Comparison of ENCODE assay signal across 25 cellular contexts in genomic region chr4:164926301-164926700, GRCh38. TPM values are rescaled to one million over a fixed set of nuclear protein-coding genes. Genes with fewer than 3 reads are reported as not detected.
A peak's percentile ranks its signal among the peaks of the same experiment; 100 is the strongest.
DNase-seq lines count a peak whose midpoint lies in the region; ATAC-seq and TF ChIP-seq lines count a peak whose summit lies in the region.
"Had no signal": no experiment of that assay in that cellular context is flagged by ENCODE, and none has a peak within 500 bp of the region (broad histone marks: within the 10 kb centered on the region; RNA-seq: fewer than 3 reads in every experiment).

No MANE protein-coding gene starts in this region.

- no peak overlapping the region for H3K9ac ChIP-seq in neuronal stem cell (ENCODE audit: low read depth, low read length, poor library complexity)
- no peak overlapping the region for H3K9ac ChIP-seq in mesendoderm (ENCODE audit: low read length)

- H3K9me3 ChIP-seq in neuronal stem cell (replicated peaks in 1 of 2; ENCODE audit: control insufficient read depth in 2 of 2, insufficient read depth in 1 of 2, low read depth in 1 of 2, low read length in 2 of 2), result peaks cover 0 to 1% of the 10 kb centered on the region in 2 donors

- no peak overlapping the region for H2AFZ ChIP-seq in neuronal stem cell (ENCODE audit: low read length)

- intact Hi-C loops in MCF 10A (cut with micrococcal nuclease), result no loop called here

- no peak overlapping the region for H3K4me3 ChIP-seq in neuronal stem cell (ENCODE audit: low read length in 2 of 2)
- no peak overlapping the region for H3K4me3 ChIP-seq in mesendoderm (ENCODE audit: low read length)
- H3K4me3 ChIP-seq: cardiac muscle cell, dorsolateral prefrontal cortex had no signal

- H3K4me2 ChIP-seq in neuronal stem cell (ENCODE audit: insufficient read depth, low read length, poor library complexity, severe bottlenecking) (no peak overlapping the region), mesendoderm (ENCODE audit: low read length) (no peak overlapping the region)

- H3K4me1 ChIP-seq in neuronal stem cell (ENCODE audit: control insufficient read depth in 2 of 2, insufficient read depth in 1 of 2, low read depth in 1 of 2, low read length in 2 of 2) (no peaks in the 10 kb centered on the region), mesendoderm (ENCODE audit: control insufficient read depth, low read depth, low read length) (no peaks in the 10 kb centered on the region)

- H3K9me3 Mint-ChIP-seq in MCF 10A (ENCODE audit: unreplicated experiment), result no peaks in the 10 kb centered on the region
- H3K9me3 Mint-ChIP-seq: CD4-positive, alpha-beta T cell; stimulated activated memory B cell treated with anti-CD40 and anti-IgM and Interleukin-4, amounts not matched to agents 10 μg/mL and 1 μg/mL and 100 μg/mL, for 72 hours had no signal

- H3K4ac ChIP-seq in neuronal stem cell (ENCODE audit: low read length), result no peak overlapping the region
- H3K4ac ChIP-seq in mesendoderm (ENCODE audit: low read depth, low read length), result no peak overlapping the region

- peak overlapping the region; percentile 43 for H4K8ac ChIP-seq in neuronal stem cell (ENCODE audit: low read depth, low read length)
- H4K8ac ChIP-seq in mesendoderm (ENCODE audit: low read depth, low read length), result no peak overlapping the region

- H3K79me2 ChIP-seq in mesendoderm (ENCODE audit: control insufficient read depth, insufficient read depth, low read length), result no peaks in the 10 kb centered on the region

- WGBS in neuronal stem cell (ENCODE audit: extremely low coverage in 2 of 2, insufficient read length in 2 of 2, insufficient replicate concordance in 1 of 2), 2 donors, result no CpG with 5 or more reads among the region's 2 CpGs
- no CpG with 5 or more reads among the region's 2 CpGs for WGBS in mesendoderm (ENCODE audit: extremely low coverage, insufficient coverage, low lambda C conversion rate)

- H3K4me1 Mint-ChIP-seq in MCF 10A (ENCODE audit: insufficient read depth, unreplicated experiment), result peaks cover 14% of the 10 kb centered on the region
- H3K4me1 Mint-ChIP-seq: nephron; stimulated activated memory B cell treated with anti-CD40 and anti-IgM and Interleukin-4, amounts not matched to agents 10 μg/mL and 1 μg/mL and 100 μg/mL, for 72 hours had no signal

- H3K27me3 Mint-ChIP-seq in MCF 10A (ENCODE audit: insufficient read depth, unreplicated experiment), result no peaks in the 10 kb centered on the region
- H3K27me3 Mint-ChIP-seq: stimulated activated memory B cell treated with anti-CD40 and anti-IgM and Interleukin-4, amounts not matched to agents 10 μg/mL and 1 μg/mL and 100 μg/mL, for 72 hours had no signal

- no peak overlapping the region for H3K27ac ChIP-seq in neuronal stem cell (replicated peaks; ENCODE audit: low read length)
- H3K27ac ChIP-seq in mesendoderm (ENCODE audit: low read depth, low read length), result no peak overlapping the region
- H3K27ac ChIP-seq: cardiac muscle cell, dorsolateral prefrontal cortex had no signal

- H4K5ac ChIP-seq in mesendoderm (ENCODE audit: low read length), result no peak overlapping the region

- CTCF ChIA-PET in MCF 10A (lab: Yijun Ruan, JAX), result interaction anchor here (0.7 to 0.9 kb wide), 2 partner anchors 11 to 23 kb away, joined by 3 read pairs; no protein-coding TSS in a partner anchor

- BruUV-seq in MCF 10A (replicated peaks; lab: Mats Ljungman, UMichigan), result no TSS peak

- H3K36me3 Mint-ChIP-seq in MCF 10A (ENCODE audit: insufficient read depth, unreplicated experiment), result no peaks in the 10 kb centered on the region
- H3K36me3 Mint-ChIP-seq: stimulated activated memory B cell treated with anti-CD40 and anti-IgM and Interleukin-4, amounts not matched to agents 10 μg/mL and 1 μg/mL and 100 μg/mL, for 72 hours had no signal

- H3K79me1 ChIP-seq in neuronal stem cell (ENCODE audit: low read depth, low read length) (no peaks in the 10 kb centered on the region), mesendoderm (ENCODE audit: low read length) (no peaks in the 10 kb centered on the region)

- H3K23ac ChIP-seq in neuronal stem cell (ENCODE audit: low read depth, low read length, poor library complexity) (no peak overlapping the region), mesendoderm (ENCODE audit: low read length) (no peak overlapping the region)

- TF ChIP-seq CTCF in MCF 10A (IDR thresholded peaks at IDR 0.05; ENCODE audit: unreplicated experiment), result no peak

- H2BK15ac ChIP-seq in neuronal stem cell (ENCODE audit: low read length) (no peak overlapping the region), mesendoderm (replicated peaks; ENCODE audit: low read depth) (no peak overlapping the region)

- no peaks in the 10 kb centered on the region for H3K27me3 ChIP-seq in neuronal stem cell (ENCODE audit: control insufficient read depth in 3 of 3, insufficient read depth in 3 of 3, low read depth in 1 of 3, low read length in 3 of 3)
- H3K27me3 ChIP-seq in mesendoderm (ENCODE audit: insufficient read depth, low read length, poor library complexity), result no peaks in the 10 kb centered on the region
- H3K27me3 ChIP-seq: cardiac muscle cell, dorsolateral prefrontal cortex had no signal

- no peak for ATAC-seq in SK-N-SH treated with all-trans-retinoic acid at 6 μM for 48 hours
- ATAC-seq: esophagus mucosa; HCT116; left cardiac atrium; stimulated activated memory B cell treated with anti-CD40 and anti-IgM and Interleukin-4, amounts not matched to agents 10 μg/mL and 1 μg/mL and 100 μg/mL, for 72 hours had no signal

- no peak overlapping the region for H3K4me3 Mint-ChIP-seq in MCF 10A (ENCODE audit: unreplicated experiment)
- H3K4me3 Mint-ChIP-seq: CD4-positive, alpha-beta T cell; nephron; stimulated activated memory B cell treated with anti-CD40 and anti-IgM and Interleukin-4, amounts not matched to agents 10 μg/mL and 1 μg/mL and 100 μg/mL, for 72 hours had no signal

- H3K56ac ChIP-seq in mesendoderm (ENCODE audit: low read length), result no peak overlapping the region

- no peak overlapping the region for H3K27ac Mint-ChIP-seq in MCF 10A (ENCODE audit: low read depth, unreplicated experiment)
- H3K27ac Mint-ChIP-seq: CD4-positive, alpha-beta T cell; nephron; stimulated activated memory B cell treated with anti-CD40 and anti-IgM and Interleukin-4, amounts not matched to agents 10 μg/mL and 1 μg/mL and 100 μg/mL, for 72 hours had no signal

- H4K91ac ChIP-seq in neuronal stem cell (ENCODE audit: low read depth, low read length, poor library complexity), result no peak overlapping the region

- H2BK12ac ChIP-seq in neuronal stem cell (ENCODE audit: low read length), result no peak overlapping the region

- H2BK120ac ChIP-seq in neuronal stem cell (ENCODE audit: low read depth, low read length) (no peak overlapping the region), mesendoderm (ENCODE audit: low read depth, low read length) (no peak overlapping the region)

- POLR2A ChIA-PET in MCF 10A (lab: Yijun Ruan, JAX), result interaction anchor here (0.7 to 0.8 kb wide), 2 partner anchors 9 to 798 kb away, joined by 3 to 5 read pairs; no protein-coding TSS in a partner anchor

- H3K18ac ChIP-seq in neuronal stem cell (ENCODE audit: low read length), result no peak overlapping the region
- H3K18ac ChIP-seq in mesendoderm (ENCODE audit: low read length), result no peak overlapping the region

- H2AK5ac ChIP-seq in neuronal stem cell (ENCODE audit: low read depth, low read length) (no peak overlapping the region), mesendoderm (ENCODE audit: low read length) (no peak overlapping the region)

- H3K36me3 ChIP-seq in neuronal stem cell (replicated peaks in 1 of 2; ENCODE audit: control insufficient read depth in 2 of 2, insufficient read depth in 2 of 2, low read length in 2 of 2) (no peaks in the 10 kb centered on the region), mesendoderm (ENCODE audit: control insufficient read depth, insufficient read depth, low read length) (no peaks in the 10 kb centered on the region)
- H3K36me3 ChIP-seq: cardiac muscle cell had no signal

- H2BK5ac ChIP-seq in neuronal stem cell (ENCODE audit: low read length), result no peak overlapping the region
- H2BK5ac ChIP-seq in mesendoderm (ENCODE audit: low read length), result no peak overlapping the region

- DNase-seq in COLO829 (ENCODE audit: low spot score) (peak; percentile 37), HT1080 (ENCODE audit: low read depth) (peak; percentile 35), MCF 10A (ENCODE audit: unreplicated experiment) (peak; percentile 93), neuronal stem cell (ENCODE audit: low spot score) (no peak), mesendoderm (no peak), hippocampal formation (lab: John Stamatoyannopoulos, UW) (no peak), NK-92 (lab: John Stamatoyannopoulos, UW; ENCODE audit: unreplicated experiment) (no peak)
- DNase-seq: ACHN; activated CD4-positive, alpha-beta T cell treated with anti-CD3 and anti-CD28 coated beads, Interleukin-2, amount 50 U/mL, for 4 hours; activated gamma-delta T cell; amniotic stem cell; CD4-positive, alpha-beta T cell; dorsolateral prefrontal cortex; IMR-90; left cardiac atrium; NCI-H146; T-helper 2 cell had no signal

- H3K14ac ChIP-seq in neuronal stem cell (ENCODE audit: low read length), result no peak overlapping the region

TF ChIP-seq in SK-N-SH treated with all-trans-retinoic acid at 6 μM for 48 hours, 23 proteins besides CTCF, POLR2A, EP300 and RAD21 (continues in another document):
- TF ChIP-seq CREB5 (CRISPR knock-in tag; IDR thresholded peaks at IDR 0.05; ENCODE audit: low read depth), result no peak
- no peak for TF ChIP-seq GLIS3 (CRISPR knock-in tag; IDR thresholded peaks at IDR 0.05)

RNA-seq across cellular contexts. Expression of gene APELA, which starts 49.3 kb away (rescaled TPM):
- not detected in 2 replicates for total RNA-seq in HT1080 (2014; rRNA removed; shearing (Covaris generic))
- polyA plus RNA-seq in HT1080 (2015; cell fraction: cytosol; rRNA removed), result not detected in 2 replicates
- not detected in 2 replicates for polyA plus RNA-seq in HT1080 (2015; cell fraction: nucleus; rRNA removed)
- total RNA-seq in MCF 10A (2022), result not detected in 2 replicates
- 11.1 TPM for polyA plus RNA-seq in neuronal stem cell (2013, experiment 1 of 2)
- polyA plus RNA-seq in neuronal stem cell (2013, experiment 2 of 2), result 12.0 TPM
- polyA plus RNA-seq in mesendoderm (2013, experiment 1 of 2), result 10.9 TPM
- polyA plus RNA-seq in mesendoderm (2013, experiment 2 of 2), result 14.0 TPM
- total RNA-seq: CD4-positive, alpha-beta T cell; esophagus mucosa; glomerular endothelial cell; IMR-90; left cardiac atrium; SK-MEL-5 had no signal
- polyA plus RNA-seq: IMR-90 had no signal

RNA-seq across cellular contexts. Expression of gene TRIM61, which starts 51.2 kb away (rescaled TPM):
- 2.4 and 3.9 TPM in 2 replicates for total RNA-seq in HT1080 (2014; rRNA removed; shearing (Covaris generic))
- polyA plus RNA-seq in HT1080 (2015; cell fraction: cytosol; rRNA removed), result 2.3 and 2.9 TPM in 2 replicates
- 2.3 and 2.9 TPM in 2 replicates for polyA plus RNA-seq in HT1080 (2015; cell fraction: nucleus; rRNA removed)
- 0.26 TPM in 1 of 2 replicates, not detected in the other for total RNA-seq in MCF 10A (2022)
- 3.2 TPM for polyA plus RNA-seq in neuronal stem cell (2013, experiment 1 of 2)
- 3.0 TPM for polyA plus RNA-seq in neuronal stem cell (2013, experiment 2 of 2)
- polyA plus RNA-seq in mesendoderm (2013, experiment 1 of 2), result 4.0 TPM
- polyA plus RNA-seq in mesendoderm (2013, experiment 2 of 2), result 4.1 TPM
- total RNA-seq: esophagus mucosa, glomerular endothelial cell, SK-MEL-5 had no signal

Comparison
In these comparisons a context has a peak if more than half of its experiments do, and no peak if none do; other contexts are left out.
1. DNase-seq: peak in COLO829 (single experiment), HT1080 (single experiment) and MCF 10A (single experiment); none in neuronal stem cell (single experiment), mesendoderm (single experiment), hippocampal formation (0 of 2) and NK-92 (single experiment).